ENCODE assay signal across 27 cellular contexts in genomic region chr21:37821791-37822450, GRCh38.
DNase-seq lines count a peak whose midpoint lies in the region; ATAC-seq, FAIRE-seq and TF ChIP-seq lines count a peak whose summit lies in the region.
"Had no signal": no experiment of that assay in that cellular context is flagged by ENCODE, and none has a peak within 500 bp of the region (broad histone marks: within the 10 kb centered on the region; RNA-seq: fewer than 3 reads in every experiment).

No MANE protein-coding gene starts in this region.

- H3K36me3 Mint-ChIP-seq in CD4-positive, alpha-beta T cell (ENCODE audit: low read depth), result no peaks in the 10 kb centered on the region
- H3K36me3 Mint-ChIP-seq: activated CD8-positive, alpha-beta memory T cell treated with anti-CD3 and anti-CD28 coated beads, Interleukin-2, amount 10 ng/mL, durations not matched to agents 7 days and 5 days; memory B cell; WTC11 had no signal

- H3K4me1 Mint-ChIP-seq in CD4-positive, alpha-beta T cell (ENCODE audit: low read depth), result no peaks in the 10 kb centered on the region
- H3K4me1 Mint-ChIP-seq: activated CD4-positive, alpha-beta T cell treated with anti-CD3 and anti-CD28 coated beads, Interleukin-2, amount 10 ng/mL, durations not matched to agents 7 days and 5 days; activated CD8-positive, alpha-beta memory T cell treated with anti-CD3 and anti-CD28 coated beads, Interleukin-2, amount 10 ng/mL, durations not matched to agents 7 days and 5 days; memory B cell had no signal

- in situ Hi-C loops in GM23248 (cut with MboI), result no loop called here

- TF ChIP-seq RAD21 in H1 (IDR thresholded peaks at IDR 0.05 in 1 of 2, conservative IDR thresholded peaks at IDR 0.05 in 1 of 2; ENCODE audit: low read depth in 2 of 2, low read length in 2 of 2), result no peak
- no peak for TF ChIP-seq RAD21 in neural cell (conservative IDR thresholded peaks at IDR 0.05)

- FAIRE-seq in H1 (lab: Jason Lieb, UNC), result no peak
- FAIRE-seq: frontal cortex, GM12892 had no signal

- H3K27ac Mint-ChIP-seq in CD4-positive, alpha-beta T cell, result no peak overlapping the region
- H3K27ac Mint-ChIP-seq: activated CD4-positive, alpha-beta T cell treated with anti-CD3 and anti-CD28 coated beads, Interleukin-2, amount 10 ng/mL, durations not matched to agents 7 days and 5 days; activated CD8-positive, alpha-beta memory T cell treated with anti-CD3 and anti-CD28 coated beads, Interleukin-2, amount 10 ng/mL, durations not matched to agents 7 days and 5 days; activated naive CD4-positive, alpha-beta T cell treated with anti-CD3 and anti-CD28 coated beads for 36 hours; activated T-cell treated with anti-CD3 and anti-CD28 coated beads, Interleukin-2, amount 50 U/mL, for 72 hours; memory B cell had no signal

- H3K36me3 ChIP-seq in GM23248 (ENCODE audit: low read depth) (no peaks in the 10 kb centered on the region), H1 (ENCODE audit: control insufficient read depth in 2 of 4, insufficient read depth in 4 of 4, low read length in 3 of 4) (no peaks in the 10 kb centered on the region; a peak in 1 of 8 replicates), neural cell (ENCODE audit: insufficient read depth, low read length) (no peaks in the 10 kb centered on the region), tibial artery (no peaks in the 10 kb centered on the region)
- H3K36me3 ChIP-seq: colonic mucosa, esophagus squamous epithelium, MG63 had no signal

- no peak for ATAC-seq in CD4-positive, alpha-beta T cell (ENCODE audit: poor library complexity)
- ATAC-seq: activated CD8-positive, alpha-beta memory T cell treated with anti-CD3 and anti-CD28 coated beads, Interleukin-2, amount 10 ng/mL, durations not matched to agents 7 days and 5 days; activated T-cell treated with anti-CD3 and anti-CD28 coated beads, Interleukin-2, amount 50 U/mL, for 72 hours; Panc1; WTC11 had no signal

- H3K9ac ChIP-seq in GM23248, result no peak overlapping the region
- no peak overlapping the region for H3K9ac ChIP-seq in H1 (replicated peaks in 1 of 4; ENCODE audit: extremely low read depth in 1 of 4, low read depth in 3 of 4, low read length in 3 of 4)
- no peak overlapping the region for H3K9ac ChIP-seq in neural cell (ENCODE audit: low read length)

- no peak overlapping the region for H2BK5ac ChIP-seq in H1 (ENCODE audit: low read depth, low read length)

- no peak overlapping the region for H3K4ac ChIP-seq in H1 (replicated peaks; ENCODE audit: insufficient read length, low read depth, low read length)

- no peak overlapping the region for H3K27ac ChIP-seq in GM23248
- H3K27ac ChIP-seq in H1 (ENCODE audit: low read depth, low read length), result no peak overlapping the region
- no peak overlapping the region for H3K27ac ChIP-seq in neural cell (ENCODE audit: low read length)
- H3K27ac ChIP-seq in CD4-positive, alpha-beta T cell (ENCODE audit: low read depth, low read length), result no peak overlapping the region
- no peak overlapping the region for H3K27ac ChIP-seq in tibial artery
- H3K27ac ChIP-seq: colonic mucosa, esophagus squamous epithelium, hepatocyte had no signal

- POLR2A ChIA-PET in H1 (lab: Charles Lee; ENCODE audit: partially characterized antibody), result no interaction called here
- POLR2A ChIA-PET in CD4-positive, alpha-beta T cell (lab: Charles Lee), result no interaction called here

- 59 to 65% methylated on average over 3 of the region's 3 CpGs for whole genome bisulfite sequencing in GM23248 (ENCODE audit: low coverage in 1 of 2, low lambda C conversion rate in 2 of 2, missing lambda C conversion rate in 2 of 2), 2 experiments
- WGBS in H1 (ENCODE audit: extremely low coverage in 1 of 2, insufficient coverage in 1 of 2, insufficient read length in 1 of 2, insufficient replicate concordance in 2 of 2, low coverage in 1 of 2, low lambda C conversion rate in 2 of 2, missing lambda C conversion rate in 1 of 2), 2 experiments, result 83% methylated on average over 3 of the region's 3 CpGs; no CpG with 5 or more reads in 1 of the 2 experiments

- H3K56ac ChIP-seq in H1 (replicated peaks; ENCODE audit: insufficient read length, low read depth, low read length), result no peak overlapping the region

- no peaks in the 10 kb centered on the region for H3K79me2 ChIP-seq in GM23248 (ENCODE audit: insufficient read depth)
- no peaks in the 10 kb centered on the region for H3K79me2 ChIP-seq in H1 (ENCODE audit: control insufficient read depth in 1 of 2, insufficient read depth in 2 of 2, low read length in 2 of 2)
- H3K79me2 ChIP-seq in neural cell (replicated peaks; ENCODE audit: insufficient read depth, low read length), result no peaks in the 10 kb centered on the region
- H3K79me2 ChIP-seq: hepatocyte had no signal

- no peak for TF ChIP-seq CTCF in H1 (IDR thresholded peaks at IDR 0.05; ENCODE audit: control extremely low read depth in 1 of 3, insufficient read depth in 1 of 3, low read depth in 1 of 3, low read length in 3 of 3)
- no peak for TF ChIP-seq CTCF in neural cell (IDR thresholded peaks at IDR 0.05; ENCODE audit: poor library complexity, severe bottlenecking)
- no peak for TF ChIP-seq CTCF in CD4-positive, alpha-beta T cell (IDR thresholded peaks at IDR 0.05)
- no peak for TF ChIP-seq CTCF in tibial artery (IDR thresholded peaks at IDR 0.05)

- H4K20me1 ChIP-seq in GM23248 (ENCODE audit: insufficient read depth) (no peaks in the 10 kb centered on the region), H1 (replicated peaks in 1 of 2; ENCODE audit: control insufficient read depth in 1 of 2, insufficient read depth in 2 of 2, low read length in 2 of 2) (no peaks in the 10 kb centered on the region), neural cell (ENCODE audit: insufficient read depth) (no peaks in the 10 kb centered on the region)

- H3K27me3 ChIP-seq in GM23248 (replicated peaks; ENCODE audit: insufficient read depth) (no peaks in the 10 kb centered on the region), H1 (replicated peaks in 1 of 4; ENCODE audit: control insufficient read depth in 3 of 4, extremely low read depth in 1 of 4, insufficient read depth in 3 of 4, low read length in 3 of 4) (no peaks in the 10 kb centered on the region), neural cell (ENCODE audit: insufficient read depth, low read depth, low read length) (no peaks in the 10 kb centered on the region), tibial artery (no peaks in the 10 kb centered on the region)
- H3K27me3 ChIP-seq in CD4-positive, alpha-beta T cell (ENCODE audit: control insufficient read depth, insufficient read depth, low read length), result no peaks in the 10 kb centered on the region
- H3K27me3 ChIP-seq: colonic mucosa, esophagus squamous epithelium, hepatocyte had no signal

- intact Hi-C loops in CD4-positive, alpha-beta T cell (cut with DNase I, micrococcal nuclease), result no loop called here
- intact Hi-C loops in tibial artery (cut with DNase I; ENCODE audit: low total_unique reads), result no loop called here

- H3K23ac ChIP-seq in H1 (ENCODE audit: insufficient read length), result no peak overlapping the region

- H4K8ac ChIP-seq in H1 (ENCODE audit: extremely low read depth, insufficient read depth, low read length), result no peak overlapping the region

- H3K4me2 ChIP-seq in GM23248 (ENCODE audit: unreplicated experiment) (no peak overlapping the region), H1 (ENCODE audit: insufficient read depth in 1 of 2, low read depth in 2 of 2, low read length in 2 of 2) (no peak overlapping the region), neural cell (ENCODE audit: low read length) (no peak overlapping the region)
- H3K4me2 ChIP-seq: hepatocyte had no signal

- no peak for TF ChIP-seq POLR2A in H1 (IDR thresholded peaks at IDR 0.05; ENCODE audit: control extremely low read depth in 1 of 2, low read depth in 2 of 2, low read length in 2 of 2)

- TF ChIP-seq EP300 in H1 (IDR thresholded peaks at IDR 0.05; ENCODE audit: borderline replicate concordance in 1 of 2, low read depth in 2 of 2, low read length in 2 of 2) (no peak), neural cell (conservative IDR thresholded peaks at IDR 0.05; ENCODE audit: poor library complexity, severe bottlenecking) (no peak)

- peak; percentile 68 for DNase-seq in GM23248
- peak; percentile 52 for DNase-seq in LHCN-M2 (ENCODE audit: low read depth)
- DNase-seq in H1 (ENCODE audit: low read depth in 1 of 2, low spot score in 2 of 2), result no peak
- DNase-seq in CD4-positive, alpha-beta T cell, result no peak
- DNase-seq in NCI-H82 (lab: John Stamatoyannopoulos, UW), result no peak
- no peak for DNase-seq in tibial artery
- DNase-seq: activated CD4-positive, alpha-beta T cell treated with anti-CD3 and anti-CD28 coated beads, Interleukin-2, amount 10 ng/mL, durations not matched to agents 7 days and 5 days; activated CD8-positive, alpha-beta memory T cell treated with anti-CD3 and anti-CD28 coated beads, Interleukin-2, amount 10 ng/mL, durations not matched to agents 7 days and 5 days; activated naive CD4-positive, alpha-beta T cell treated with anti-CD3 and anti-CD28 coated beads for 36 hours; activated T-cell treated with anti-CD3 and anti-CD28 coated beads, Interleukin-2, amount 50 U/mL, for 72 hours; amniotic stem cell; colonic mucosa; effector memory CD4-positive, alpha-beta T cell; esophagus squamous epithelium; MG63; NCI-H1417 treated with DMSO at 0.1 percent for 48 hours; NCI-H2081 treated with DMSO at 0.1 percent for 48 hours; stimulated activated CD4-positive, alpha-beta T cell treated with anti-CD3 and anti-CD28 coated beads, Interleukin-15, amount 100 ng/mL, for 24 hours; stimulated activated naive CD4-positive, alpha-beta T cell treated with Interleukin-2 at 50 U/mL for 16 hours; T1000 had no signal

- no peaks in the 10 kb centered on the region for H3K79me1 ChIP-seq in H1 (ENCODE audit: low read depth, low read length)

- H2BK20ac ChIP-seq in H1 (ENCODE audit: low read length), result no peak overlapping the region

- no peak overlapping the region for H4K5ac ChIP-seq in H1 (ENCODE audit: insufficient read length, low read depth, low read length)

- H2BK12ac ChIP-seq in H1 (ENCODE audit: low read depth, low read length), result peak overlapping the region; percentile 92; the same call in 1 of the 2 replicates

- H3K14ac ChIP-seq in H1 (ENCODE audit: insufficient read length), result no peak overlapping the region

- CTCF ChIA-PET in H1 (lab: Charles Lee; ENCODE audit: partially characterized antibody), result interaction anchor here (0.6 to 0.8 kb wide), 2 partner anchors 18 to 310 kb away, joined by 3 read pairs; no protein-coding TSS in a partner anchor
- CTCF ChIA-PET in CD4-positive, alpha-beta T cell (lab: Charles Lee), result no interaction called here

- H3K27me3 Mint-ChIP-seq in CD4-positive, alpha-beta T cell, result peaks cover 4% of the 10 kb centered on the region

- H3F3A ChIP-seq in GM23248 (ENCODE audit: insufficient read depth) (no peaks in the 10 kb centered on the region), neural cell (ENCODE audit: insufficient read depth, low read length, poor library complexity, severe bottlenecking) (no peaks in the 10 kb centered on the region)

- H2BK15ac ChIP-seq in H1 (ENCODE audit: low read length), result no peak overlapping the region

- H2AFZ ChIP-seq in GM23248, result no peak overlapping the region
- no peak overlapping the region for H2AFZ ChIP-seq in H1 (ENCODE audit: low read length)
- no peak overlapping the region for H2AFZ ChIP-seq in neural cell (ENCODE audit: low read depth, low read length)
- H2AFZ ChIP-seq: hepatocyte had no signal

- no peaks in the 10 kb centered on the region for H3K23me2 ChIP-seq in H1 (ENCODE audit: low read depth, low read length)

- H2AK5ac ChIP-seq in H1 (ENCODE audit: low read depth, low read length), result no peak overlapping the region; the same call in 1 of the 2 replicates

- H3K4me1 ChIP-seq in GM23248 (ENCODE audit: insufficient read depth) (peaks cover 5% of the 10 kb centered on the region; the same call in 1 of the 2 replicates), H1 (replicated peaks in 1 of 4; ENCODE audit: control insufficient read depth in 3 of 4, insufficient read depth in 4 of 4, low read length in 3 of 4) (peaks cover 4 to 13% (median 7%) of the 10 kb centered on the region in 4 experiments; a peak in 4 of 7 replicates), tibial artery (no peaks in the 10 kb centered on the region)
- H3K4me1 ChIP-seq: colonic mucosa, esophagus squamous epithelium had no signal

- no peak overlapping the region for H3K18ac ChIP-seq in H1 (ENCODE audit: extremely low read depth, low read length)

- H2BK120ac ChIP-seq in H1 (replicated peaks; ENCODE audit: low read depth, low read length), result no peak overlapping the region

- H3K4me3 ChIP-seq in GM23248 (no peak overlapping the region), H1 (ENCODE audit: extremely low read depth in 1 of 4, insufficient read depth in 2 of 4, low read depth in 3 of 4, low read length in 4 of 4) (no peak overlapping the region), neural cell (ENCODE audit: low read length) (no peak overlapping the region), tibial artery (no peak overlapping the region)
- H3K4me3 ChIP-seq: colonic mucosa, esophagus squamous epithelium, hepatocyte, MG63 had no signal

- H3K9me3 ChIP-seq in GM23248 (ENCODE audit: low read depth) (no peaks in the 10 kb centered on the region), H1 (ENCODE audit: insufficient read depth in 2 of 2, low read depth in 1 of 2, low read length in 1 of 2) (no peaks in the 10 kb centered on the region), neural cell (ENCODE audit: low read length) (no peaks in the 10 kb centered on the region), tibial artery (no peaks in the 10 kb centered on the region)
- no peaks in the 10 kb centered on the region for H3K9me3 ChIP-seq in CD4-positive, alpha-beta T cell (ENCODE audit: control insufficient read depth, low read length)
- H3K9me3 ChIP-seq: colonic mucosa, esophagus squamous epithelium, MG63 had no signal

- H3K4me3 Mint-ChIP-seq in CD4-positive, alpha-beta T cell, result no peak overlapping the region
- H3K4me3 Mint-ChIP-seq: activated CD4-positive, alpha-beta T cell treated with anti-CD3 and anti-CD28 coated beads, Interleukin-2, amount 10 ng/mL, durations not matched to agents 7 days and 5 days; activated CD8-positive, alpha-beta memory T cell treated with anti-CD3 and anti-CD28 coated beads, Interleukin-2, amount 10 ng/mL, durations not matched to agents 7 days and 5 days; activated naive CD4-positive, alpha-beta T cell treated with anti-CD3 and anti-CD28 coated beads for 36 hours; activated T-cell treated with anti-CD3 and anti-CD28 coated beads, Interleukin-2, amount 50 U/mL, for 72 hours; memory B cell; WTC11 had no signal

- H3K9me3 Mint-ChIP-seq in CD4-positive, alpha-beta T cell, result no peaks in the 10 kb centered on the region
- H3K9me3 Mint-ChIP-seq: activated CD4-positive, alpha-beta T cell treated with anti-CD3 and anti-CD28 coated beads, Interleukin-2, amount 10 ng/mL, durations not matched to agents 7 days and 5 days; activated naive CD4-positive, alpha-beta T cell treated with anti-CD3 and anti-CD28 coated beads for 36 hours had no signal

- peak overlapping the region; percentile 70 for H4K91ac ChIP-seq in H1 (replicated peaks; ENCODE audit: insufficient read length, low read length)

- H3K9me2 ChIP-seq in GM23248 (ENCODE audit: insufficient read depth) (no peaks in the 10 kb centered on the region), neural cell (ENCODE audit: insufficient read depth, low read length) (no peaks in the 10 kb centered on the region)

Comparison
In these comparisons a context has a peak if more than half of its experiments do, and no peak if none do; other contexts are left out.
1. DNase-seq: peak in GM23248 (single experiment) and LHCN-M2 (single experiment); none in H1 (0 of 2), CD4-positive, alpha-beta T cell (0 of 10), NCI-H82 (single experiment) and tibial artery (0 of 2).